ENCODE assay signal across 21 cellular contexts in the genomic region with DNA sequence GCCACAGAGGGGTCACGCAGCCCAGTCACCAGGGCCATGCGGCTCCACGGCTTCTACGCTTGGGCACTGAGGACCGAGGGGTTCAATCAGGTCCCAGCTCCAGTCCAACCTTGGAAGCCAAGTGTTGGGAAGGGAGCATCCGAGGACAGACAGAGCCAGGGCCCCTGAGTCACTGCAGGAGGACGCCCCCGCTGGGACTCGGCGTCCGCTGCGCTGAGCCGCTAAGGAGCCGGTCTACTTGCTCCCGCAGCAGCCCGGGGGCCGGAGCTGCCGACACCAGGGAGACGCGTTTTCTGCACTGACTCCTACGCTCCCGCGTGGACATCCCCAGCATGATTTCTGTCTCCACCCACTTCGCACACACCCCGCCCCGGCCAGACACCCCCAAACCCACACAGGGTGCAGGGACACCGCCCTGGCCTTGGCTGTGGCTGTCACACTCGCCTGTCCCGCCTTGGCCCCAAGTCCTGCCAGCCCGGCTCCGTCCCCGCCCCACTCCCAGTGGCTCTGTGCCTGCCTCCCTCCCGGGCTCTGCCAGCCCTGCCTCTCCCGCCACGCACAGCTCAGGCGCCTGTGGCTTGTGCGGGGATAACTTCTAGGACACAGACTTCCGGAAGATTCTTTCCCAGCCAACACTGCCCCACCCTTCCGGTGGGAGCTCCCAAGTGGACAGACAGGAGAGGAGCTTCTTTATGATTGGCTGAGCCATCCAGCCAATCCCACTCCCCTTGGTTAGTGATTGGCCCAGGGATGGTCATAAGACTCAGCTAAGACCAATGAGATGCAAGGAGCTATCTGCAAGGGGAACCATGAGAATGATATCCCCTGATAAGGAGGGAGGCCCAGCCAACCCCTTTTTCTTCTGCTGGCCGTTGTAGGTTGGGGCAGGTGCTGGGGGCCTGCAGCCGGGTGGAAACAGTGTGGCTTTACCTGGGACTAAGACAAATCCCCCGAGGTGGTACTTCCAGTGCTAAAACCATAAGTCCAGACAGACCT.
DNase-seq lines count a peak whose midpoint lies in the region; ATAC-seq, FAIRE-seq and TF ChIP-seq lines count a peak whose summit lies in the region.
"Had no signal": no experiment of that assay in that cellular context is flagged by ENCODE, and none has a peak within 500 bp of the region (broad histone marks: within the 10 kb centered on the region; RNA-seq: fewer than 3 reads in every experiment).

No MANE protein-coding gene starts in this region.

- no peaks in the 10 kb centered on the region for H3K27me3 Mint-ChIP-seq in activated CD8-positive, alpha-beta memory T cell treated with anti-CD3 and anti-CD28 coated beads, Interleukin-2, amount 10 ng/mL, durations not matched to agents 7 days and 5 days
- no peaks in the 10 kb centered on the region for H3K27me3 Mint-ChIP-seq in T-helper 17 cell

- H3K36me3 ChIP-seq in H1 (ENCODE audit: control insufficient read depth in 2 of 4, insufficient read depth in 4 of 4, low read length in 3 of 4) = no peaks in the 10 kb centered on the region

- TF ChIP-seq CTCF in H1 (IDR thresholded peaks at IDR 0.05; ENCODE audit: control extremely low read depth in 1 of 3, insufficient read depth in 1 of 3, low read depth in 1 of 3, low read length in 3 of 3) (no peak), GM20000 (IDR thresholded peaks at IDR 0.05; ENCODE audit: extremely low read depth, missing control alignments) (no peak)

- H3K23me2 ChIP-seq in H1 (ENCODE audit: low read depth, low read length) = peaks cover 3% of the 10 kb centered on the region; the same call in 1 of the 2 replicates

- WGBS in H1 (ENCODE audit: extremely low coverage in 1 of 2, insufficient coverage in 1 of 2, insufficient read length in 1 of 2, insufficient replicate concordance in 2 of 2, low coverage in 1 of 2, low lambda C conversion rate in 2 of 2, missing lambda C conversion rate in 1 of 2), 2 experiments = 92% methylated on average over 31 of the region's 42 CpGs; no CpG with 5 or more reads in 1 of the 2 experiments

- no peak for TF ChIP-seq EP300 in H1 (IDR thresholded peaks at IDR 0.05; ENCODE audit: borderline replicate concordance in 1 of 2, low read depth in 2 of 2, low read length in 2 of 2)

- H2BK20ac ChIP-seq in H1 (ENCODE audit: low read length) = no peak overlapping the region

- no peak overlapping the region for H2AFZ ChIP-seq in H1 (ENCODE audit: low read length)

- no peaks in the 10 kb centered on the region for H3K79me1 ChIP-seq in H1 (ENCODE audit: low read depth, low read length)

- no peak overlapping the region for H3K14ac ChIP-seq in H1 (ENCODE audit: insufficient read length)

- H4K8ac ChIP-seq in H1 (ENCODE audit: extremely low read depth, insufficient read depth, low read length) = no peak overlapping the region; the same call in 1 of the 2 replicates

- TF ChIP-seq POLR2A in H1 (IDR thresholded peaks at IDR 0.05; ENCODE audit: control extremely low read depth in 1 of 2, low read depth in 2 of 2, low read length in 2 of 2) = no peak

- CTCF ChIA-PET in activated CD8-positive, alpha-beta memory T cell treated with anti-CD3 and anti-CD28 coated beads, Interleukin-2, amount 10 ng/mL, durations not matched to agents 7 days and 5 days (lab: Charles Lee) = interaction anchor here (1.2 kb wide), 2 partner anchors 12 to 15 kb away, joined by 4 to 9 read pairs; no protein-coding TSS in a partner anchor
- CTCF ChIA-PET in H1 (lab: Charles Lee; ENCODE audit: partially characterized antibody) = interaction anchor here (1.2 to 2.0 kb wide), 5 partner anchors 12 to 460 kb away, joined by 3 to 7 read pairs (median 4); no protein-coding TSS in a partner anchor

- H4K91ac ChIP-seq in H1 (replicated peaks; ENCODE audit: insufficient read length, low read length) = no peak overlapping the region

- H3K36me3 Mint-ChIP-seq in activated CD8-positive, alpha-beta memory T cell treated with anti-CD3 and anti-CD28 coated beads, Interleukin-2, amount 10 ng/mL, durations not matched to agents 7 days and 5 days = no peaks in the 10 kb centered on the region
- H3K36me3 Mint-ChIP-seq in T-helper 17 cell (ENCODE audit: low read depth) = no peaks in the 10 kb centered on the region
- H3K36me3 Mint-ChIP-seq: CD8-positive, alpha-beta T cell had no signal

- H3K18ac ChIP-seq in H1 (ENCODE audit: extremely low read depth, low read length) = no peak overlapping the region

- no peak overlapping the region for H3K4me3 ChIP-seq in H1 (ENCODE audit: extremely low read depth in 1 of 4, insufficient read depth in 2 of 4, low read depth in 3 of 4, low read length in 4 of 4)

- H4K5ac ChIP-seq in H1 (ENCODE audit: insufficient read length, low read depth, low read length) = no peak overlapping the region

- peak overlapping the region; percentile 19; the same call in 1 of the 2 replicates for H2BK15ac ChIP-seq in H1 (ENCODE audit: low read length)

- no peak for TF ChIP-seq RAD21 in H1 (IDR thresholded peaks at IDR 0.05 in 1 of 2, conservative IDR thresholded peaks at IDR 0.05 in 1 of 2; ENCODE audit: low read depth in 2 of 2, low read length in 2 of 2)

- H3K23ac ChIP-seq in H1 (ENCODE audit: insufficient read length) = no peak overlapping the region

- H3K4me1 ChIP-seq in H1 (replicated peaks in 1 of 4; ENCODE audit: control insufficient read depth in 3 of 4, insufficient read depth in 4 of 4, low read length in 3 of 4) = peaks cover 0 to 6% (median 4%) of the 10 kb centered on the region in 4 experiments; a peak in 5 of 7 replicates

- H3K9me3 Mint-ChIP-seq in activated CD8-positive, alpha-beta memory T cell treated with anti-CD3 and anti-CD28 coated beads, Interleukin-2, amount 10 ng/mL, durations not matched to agents 7 days and 5 days (ENCODE audit: low read depth) = peaks cover 3% of the 10 kb centered on the region
- H3K9me3 Mint-ChIP-seq: CD8-positive, alpha-beta T cell had no signal

- intact Hi-C loops in Right ventricle myocardium superior (cut with DNase I) = no loop called here

- no peak overlapping the region for H2BK12ac ChIP-seq in H1 (ENCODE audit: low read depth, low read length)

- no peaks in the 10 kb centered on the region for H4K20me1 ChIP-seq in H1 (replicated peaks in 1 of 2; ENCODE audit: control insufficient read depth in 1 of 2, insufficient read depth in 2 of 2, low read length in 2 of 2)

- H2BK5ac ChIP-seq in H1 (ENCODE audit: low read depth, low read length) = no peak overlapping the region

- H3K27ac ChIP-seq in H1 (ENCODE audit: low read depth, low read length) = no peak overlapping the region
- H3K27ac ChIP-seq: HL-60, RWPE1 had no signal

- H3K27ac Mint-ChIP-seq in activated CD8-positive, alpha-beta memory T cell treated with anti-CD3 and anti-CD28 coated beads, Interleukin-2, amount 10 ng/mL, durations not matched to agents 7 days and 5 days = peak overlapping the region; percentile 80
- peak overlapping the region; percentile 66 for H3K27ac Mint-ChIP-seq in T-helper 17 cell
- H3K27ac Mint-ChIP-seq: CD8-positive, alpha-beta T cell; HFFc6 had no signal

- ATAC-seq in activated CD8-positive, alpha-beta memory T cell treated with anti-CD3 and anti-CD28 coated beads, Interleukin-2, amount 10 ng/mL, durations not matched to agents 7 days and 5 days = no peak
- ATAC-seq in T-helper 17 cell (no peak), Right ventricle myocardium superior (ENCODE audit: poor library complexity) (no peak)
- ATAC-seq: CD8-positive, alpha-beta T cell had no signal

- no peak overlapping the region for H2AK5ac ChIP-seq in H1 (ENCODE audit: low read depth, low read length)

- H3K56ac ChIP-seq in H1 (replicated peaks; ENCODE audit: insufficient read length, low read depth, low read length) = no peak overlapping the region

- no peak overlapping the region for H3K4me2 ChIP-seq in H1 (ENCODE audit: insufficient read depth in 1 of 2, low read depth in 2 of 2, low read length in 2 of 2)

- no peak for DNase-seq in activated CD8-positive, alpha-beta memory T cell treated with anti-CD3 and anti-CD28 coated beads, Interleukin-2, amount 10 ng/mL, durations not matched to agents 7 days and 5 days
- DNase-seq in activated CD8-positive, alpha-beta memory T cell treated with anti-CD3 and anti-CD28 coated beads, Interleukin-2, amount 50 U/mL, for 4 hours = no peak
- DNase-seq in T-helper 17 cell = no peak
- no peak for DNase-seq in H1 (ENCODE audit: low read depth in 1 of 2, low spot score in 2 of 2)
- DNase-seq in urothelium cell line (ENCODE audit: low spot score) = peak; percentile 50
- DNase-seq in NCI-H1694 treated with DMSO at 0.1 percent for 48 hours (lab: John Stamatoyannopoulos, UW) = no peak
- DNase-seq in GM20000 (ENCODE audit: low spot score) = no peak
- DNase-seq in Right ventricle myocardium superior = no peak
- DNase-seq: AML-193; C1 segment of cervical spinal cord; CD8-positive, alpha-beta T cell; DND-41; HFFc6; KG1; NCI-H1694; NCI-H446; NK-92 treated with Interleukin-12 subunit alpha and Interleukin-12 subunit beta, amount 100 ng/mL, for 24 hours; SIG-M5 had no signal

- no peaks in the 10 kb centered on the region for H3K27me3 ChIP-seq in H1 (replicated peaks in 1 of 4; ENCODE audit: control insufficient read depth in 3 of 4, extremely low read depth in 1 of 4, insufficient read depth in 3 of 4, low read length in 3 of 4)

- POLR2A ChIA-PET in H1 (lab: Charles Lee; ENCODE audit: partially characterized antibody) = interaction anchor here (1.0 kb wide), 1 partner anchor 113 kb away, joined by 3 read pairs; no protein-coding TSS in a partner anchor

- peaks cover 21% of the 10 kb centered on the region for H3K4me1 Mint-ChIP-seq in activated CD8-positive, alpha-beta memory T cell treated with anti-CD3 and anti-CD28 coated beads, Interleukin-2, amount 10 ng/mL, durations not matched to agents 7 days and 5 days
- H3K4me1 Mint-ChIP-seq in T-helper 17 cell = peaks cover 10% of the 10 kb centered on the region

- FAIRE-seq in H1 (lab: Jason Lieb, UNC) (no peak), urothelium cell line (lab: Jason Lieb, UNC) (no peak)
- FAIRE-seq: H54 had no signal

- no peak overlapping the region for H3K9ac ChIP-seq in H1 (replicated peaks in 1 of 4; ENCODE audit: extremely low read depth in 1 of 4, low read depth in 3 of 4, low read length in 3 of 4)

- H3K9me3 ChIP-seq in T-helper 17 cell (ENCODE audit: control insufficient read depth, low read length, poor library complexity, severe bottlenecking) (no peaks in the 10 kb centered on the region), H1 (ENCODE audit: insufficient read depth in 2 of 2, low read depth in 1 of 2, low read length in 1 of 2) (no peaks in the 10 kb centered on the region)

- no peak overlapping the region for H3K4me3 Mint-ChIP-seq in activated CD8-positive, alpha-beta memory T cell treated with anti-CD3 and anti-CD28 coated beads, Interleukin-2, amount 10 ng/mL, durations not matched to agents 7 days and 5 days
- H3K4me3 Mint-ChIP-seq in T-helper 17 cell = no peak overlapping the region
- H3K4me3 Mint-ChIP-seq: CD8-positive, alpha-beta T cell; HFFc6 had no signal

- H3K4ac ChIP-seq in H1 (replicated peaks; ENCODE audit: insufficient read length, low read depth, low read length) = no peak overlapping the region

- no peak overlapping the region for H2BK120ac ChIP-seq in H1 (replicated peaks; ENCODE audit: low read depth, low read length)

- no peaks in the 10 kb centered on the region for H3K79me2 ChIP-seq in H1 (ENCODE audit: control insufficient read depth in 1 of 2, insufficient read depth in 2 of 2, low read length in 2 of 2)

TF ChIP-seq in H1, 55 proteins besides CTCF, POLR2A, EP300 and RAD21 (continues in another document):
- no peak for TF ChIP-seq CHD2 (IDR thresholded peaks at IDR 0.05; ENCODE audit: low read length)
- no peak for TF ChIP-seq GABPA (IDR thresholded peaks at IDR 0.05; ENCODE audit: borderline replicate concordance, insufficient read depth, low read length)
